28 cellular contexts compared by ENCODE assay signal in genomic region chr12:13504074-13504473, GRCh38.
DNase-seq lines count a peak whose midpoint lies in the region; ATAC-seq, FAIRE-seq and TF ChIP-seq lines count a peak whose summit lies in the region.
"Had no signal": no experiment of that assay in that cellular context is flagged by ENCODE, and none has a peak within 500 bp of the region (broad histone marks: within the 10 kb centered on the region; RNA-seq: fewer than 3 reads in every experiment).

No MANE protein-coding gene starts in this region.

- H3K4me3 Mint-ChIP-seq in neural progenitor cell (no peak overlapping the region), CD14-positive monocyte (no peak overlapping the region)
- H3K4me3 Mint-ChIP-seq: neural crest cell; stimulated activated effector memory CD8-positive, alpha-beta T cell treated with anti-CD3 and anti-CD28 coated beads, Interleukin-12 subunit alpha, Interleukin-12 subunit beta, amount 100 ng/mL, for 72 hours had no signal

- no peaks in the 10 kb centered on the region for H3K79me2 ChIP-seq in neural progenitor cell (ENCODE audit: low read depth)

- H3K36me3 Mint-ChIP-seq in neural progenitor cell, result no peaks in the 10 kb centered on the region
- no peaks in the 10 kb centered on the region for H3K36me3 Mint-ChIP-seq in CD14-positive monocyte
- H3K36me3 Mint-ChIP-seq: stimulated activated effector memory CD8-positive, alpha-beta T cell treated with anti-CD3 and anti-CD28 coated beads, Interleukin-12 subunit alpha, Interleukin-12 subunit beta, amount 100 ng/mL, for 72 hours had no signal

- H4K20me1 ChIP-seq in BLaER1 treated with 17β-estradiol and CSF1 and Interleukin-3, amounts not matched to agents 10 nM and 100 nM, result no peaks in the 10 kb centered on the region
- no peaks in the 10 kb centered on the region for H4K20me1 ChIP-seq in neural progenitor cell (ENCODE audit: low read depth)

- no peaks in the 10 kb centered on the region for H3K9me3 Mint-ChIP-seq in neural progenitor cell
- no peaks in the 10 kb centered on the region for H3K9me3 Mint-ChIP-seq in CD14-positive monocyte
- H3K9me3 Mint-ChIP-seq: neural crest cell; stimulated activated effector memory CD8-positive, alpha-beta T cell treated with anti-CD3 and anti-CD28 coated beads, Interleukin-12 subunit alpha, Interleukin-12 subunit beta, amount 100 ng/mL, for 72 hours had no signal

- H3K36me3 ChIP-seq in BLaER1 treated with 17β-estradiol and CSF1 and Interleukin-3, amounts not matched to agents 10 nM and 100 nM, result no peaks in the 10 kb centered on the region
- H3K36me3 ChIP-seq in bronchial epithelial cell (ENCODE audit: control insufficient read depth, insufficient read depth, low read length) (no peaks in the 10 kb centered on the region), neural progenitor cell (no peaks in the 10 kb centered on the region)
- H3K36me3 ChIP-seq: gastrocnemius medialis, SJSA1, tibial nerve had no signal

- no peak overlapping the region for H3K9ac ChIP-seq in BLaER1 treated with 17β-estradiol and CSF1 and Interleukin-3, amounts not matched to agents 10 nM and 100 nM
- no peak overlapping the region for H3K9ac ChIP-seq in neural progenitor cell

- ATAC-seq in HG03558 (IDR thresholded peaks at IDR 0.05; ENCODE audit: extremely low read depth, unreplicated experiment) (peak; percentile 62), GM18909 (IDR thresholded peaks at IDR 0.05; ENCODE audit: poor library complexity, unreplicated experiment) (no peak), GM18505 (IDR thresholded peaks at IDR 0.05; ENCODE audit: unreplicated experiment) (no peak)
- ATAC-seq: body of pancreas; gastrocnemius medialis; left colon; stimulated activated effector memory CD8-positive, alpha-beta T cell treated with anti-CD3 and anti-CD28 coated beads, Interleukin-12 subunit alpha, Interleukin-12 subunit beta, amount 100 ng/mL, for 72 hours had no signal

- no peak overlapping the region for H3K27ac ChIP-seq in BLaER1 treated with 17β-estradiol and CSF1 and Interleukin-3, amounts not matched to agents 10 nM and 100 nM
- no peak overlapping the region for H3K27ac ChIP-seq in neural progenitor cell
- H3K27ac ChIP-seq: body of pancreas, coronary artery, gastrocnemius medialis, SJSA1 had no signal

- no peak for FAIRE-seq in bronchial epithelial cell (lab: Jason Lieb, UNC)
- FAIRE-seq: endothelial cell of umbilical vein had no signal

- peak overlapping the region in 7 of 11 experiments; percentile 1 to 34 (median 22); a peak in 3 of 22 replicates for H3K4me2 ChIP-seq in BLaER1 treated with 17β-estradiol and CSF1 and Interleukin-3, amounts not matched to agents 10 nM and 100 nM
- no peak overlapping the region for H3K4me2 ChIP-seq in neural progenitor cell

- no peak for TF ChIP-seq CTCF in bronchial epithelial cell (IDR thresholded peaks at IDR 0.05; ENCODE audit: insufficient read depth, low read length, severe bottlenecking)
- TF ChIP-seq CTCF in neural progenitor cell (IDR thresholded peaks at IDR 0.05), result no peak
- TF ChIP-seq CTCF in CD14-positive monocyte (IDR thresholded peaks at IDR 0.05), result no peak

- H3K4me1 Mint-ChIP-seq in neural progenitor cell (peaks cover 7% of the 10 kb centered on the region), CD14-positive monocyte (no peaks in the 10 kb centered on the region)
- H3K4me1 Mint-ChIP-seq: neural crest cell; stimulated activated effector memory CD8-positive, alpha-beta T cell treated with anti-CD3 and anti-CD28 coated beads, Interleukin-12 subunit alpha, Interleukin-12 subunit beta, amount 100 ng/mL, for 72 hours had no signal

- H3K27ac Mint-ChIP-seq in neural progenitor cell (no peak overlapping the region), CD14-positive monocyte (no peak overlapping the region)
- H3K27ac Mint-ChIP-seq: stimulated activated effector memory CD8-positive, alpha-beta T cell treated with anti-CD3 and anti-CD28 coated beads, Interleukin-12 subunit alpha, Interleukin-12 subunit beta, amount 100 ng/mL, for 72 hours had no signal

- H3F3A ChIP-seq in neural progenitor cell (ENCODE audit: low read depth), result no peaks in the 10 kb centered on the region

- in situ Hi-C loops in G401 (cut with HindIII; ENCODE audit: low sequenced_read_pairs), result no loop called here

- H3K27me3 ChIP-seq in BLaER1 treated with 17β-estradiol and CSF1 and Interleukin-3, amounts not matched to agents 10 nM and 100 nM, result no peaks in the 10 kb centered on the region
- no peaks in the 10 kb centered on the region for H3K27me3 ChIP-seq in bronchial epithelial cell (ENCODE audit: control insufficient read depth, insufficient read depth, low read length)
- no peaks in the 10 kb centered on the region for H3K27me3 ChIP-seq in neural progenitor cell
- H3K27me3 ChIP-seq: body of pancreas, gastrocnemius medialis, SJSA1, tibial nerve had no signal

- DNase-seq in bronchial epithelial cell (ENCODE audit: low read depth) (peak; percentile 43), neural progenitor cell (ENCODE audit: low spot score) (no peak), CD14-positive monocyte (ENCODE audit: low spot score) (no peak), G401 (ENCODE audit: low spot score) (no peak)
- DNase-seq: activated CD4-positive, alpha-beta T cell treated with anti-CD3 and anti-CD28 coated beads, Interleukin-2, amount 50 U/mL, for 48 hours; activated naive CD4-positive, alpha-beta T cell; activated T-cell treated with anti-CD3 and anti-CD28 coated beads for 4 hours; body of pancreas; COR-L47; gastrocnemius medialis; GOT3; left colon; MM.1S; NCI-H146; NCI-H748 treated with DMSO at 0.1 percent for 48 hours; OCI-M1; stimulated activated CD4-positive, alpha-beta T cell treated with anti-CD3 and anti-CD28 coated beads, Interleukin-15, amount 100 ng/mL, for 24 hours; T-helper 2 cell had no signal

- H2AFZ ChIP-seq in neural progenitor cell (replicated peaks), result peak overlapping the region; percentile 51

- H3K27me3 Mint-ChIP-seq in neural progenitor cell (ENCODE audit: insufficient read depth, low read depth) (no peaks in the 10 kb centered on the region), CD14-positive monocyte (ENCODE audit: low read depth in 3 of 3) (peaks cover 0 to 10% (median 4%) of the 10 kb centered on the region in 3 donors)

- H3K9me3 ChIP-seq in BLaER1 treated with 17β-estradiol and CSF1 and Interleukin-3, amounts not matched to agents 10 nM and 100 nM (replicated peaks in 1 of 11), result no peaks in the 10 kb centered on the region
- H3K9me3 ChIP-seq in neural progenitor cell (ENCODE audit: low read depth), result no peaks in the 10 kb centered on the region
- H3K9me3 ChIP-seq: body of pancreas, gastrocnemius medialis, SJSA1, tibial nerve had no signal

- no peak for TF ChIP-seq POLR2A in GM18505 (IDR thresholded peaks at IDR 0.05; ENCODE audit: borderline replicate concordance, extremely low read depth, insufficient read depth, insufficient read length)

- intact Hi-C loops in CD14-positive monocyte (cut with micrococcal nuclease), result no loop called here

- no peak overlapping the region for H3K4me3 ChIP-seq in BLaER1 treated with 17β-estradiol and CSF1 and Interleukin-3, amounts not matched to agents 10 nM and 100 nM
- no peak overlapping the region for H3K4me3 ChIP-seq in bronchial epithelial cell (ENCODE audit: low read depth, low read length)
- no peak overlapping the region for H3K4me3 ChIP-seq in neural progenitor cell
- H3K4me3 ChIP-seq: body of pancreas, coronary artery, gastrocnemius medialis, SJSA1, tibial nerve had no signal

- H3K4me1 ChIP-seq in BLaER1 treated with 17β-estradiol and CSF1 and Interleukin-3, amounts not matched to agents 10 nM and 100 nM, result peaks cover 0 to 9% (median 5%) of the 10 kb centered on the region in 10 experiments; a peak in 6 of 20 replicates
- peaks cover 2% of the 10 kb centered on the region for H3K4me1 ChIP-seq in neural progenitor cell
- H3K4me1 ChIP-seq: body of pancreas, gastrocnemius medialis, SJSA1 had no signal
